Comparison of ENCODE assay signal across 13 cellular contexts in the genomic region with DNA sequence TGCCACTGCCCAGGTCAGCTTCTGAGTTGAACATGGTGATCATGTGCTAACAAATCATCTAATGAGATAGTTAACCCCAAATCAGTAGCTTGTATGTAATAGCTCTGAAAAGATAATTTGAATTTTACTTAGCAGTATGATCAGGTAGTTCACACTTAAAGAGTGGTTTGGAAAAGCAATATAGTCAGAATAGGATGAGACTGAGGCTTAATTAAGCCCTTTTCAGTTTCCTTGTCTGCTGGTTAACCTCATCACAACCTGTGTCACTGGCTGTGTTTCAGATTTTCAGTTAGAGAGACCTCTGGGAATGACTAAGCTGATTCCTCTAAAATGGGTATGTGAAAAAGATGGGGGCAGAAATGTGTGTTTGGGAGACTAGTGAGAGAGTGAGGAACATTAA. TPM values are rescaled to one million over a fixed set of nuclear protein-coding genes. Genes with fewer than 3 reads are reported as not detected.
DNase-seq lines count a peak whose midpoint lies in the region; ATAC-seq, FAIRE-seq and TF ChIP-seq lines count a peak whose summit lies in the region.
"Had no signal": no experiment of that assay in that cellular context is flagged by ENCODE, and none has a peak within 500 bp of the region (broad histone marks: within the 10 kb centered on the region; RNA-seq: fewer than 3 reads in every experiment).

No MANE protein-coding gene starts in this region.

- TF ChIP-seq POLR2A in lower leg skin (IDR thresholded peaks at IDR 0.05): no peak

- H3K9me3 Mint-ChIP-seq in activated naive CD8-positive, alpha-beta T cell (ENCODE audit: low read depth): no peaks in the 10 kb centered on the region

- intact Hi-C loops in lower leg skin (cut with DNase I; ENCODE audit: low total_unique reads): no loop called here

- no peaks in the 10 kb centered on the region for H3K27me3 Mint-ChIP-seq in activated naive CD8-positive, alpha-beta T cell

- peaks cover 56% of the 10 kb centered on the region for H3K4me1 Mint-ChIP-seq in activated naive CD8-positive, alpha-beta T cell (ENCODE audit: low read depth)

- H3K27ac Mint-ChIP-seq in activated naive CD8-positive, alpha-beta T cell: peak overlapping the region; percentile 95

- no peak for DNase-seq in GM18507 (ENCODE audit: extremely low spot score, insufficient read length, low read depth)
- no peak for DNase-seq in NCI-H2227 (lab: John Stamatoyannopoulos, UW; ENCODE audit: unreplicated experiment)
- DNase-seq in lower leg skin (ENCODE audit: low spot score in 2 of 2): no peak
- DNase-seq in cerebellar cortex (ENCODE audit: low spot score): no peak
- DNase-seq in NAMALWA (ENCODE audit: low spot score): no peak
- DNase-seq: KBM-7, left cardiac atrium, trophoblast cell had no signal

- H3K36me3 Mint-ChIP-seq in activated naive CD8-positive, alpha-beta T cell: peaks cover 8% of the 10 kb centered on the region

- no peak overlapping the region for H3K4me3 ChIP-seq in lower leg skin (ENCODE audit: low read depth, poor library complexity, severe bottlenecking)

- no peak for TF ChIP-seq CTCF in lower leg skin (IDR thresholded peaks at IDR 0.05)

- ATAC-seq in GM19468 (IDR thresholded peaks at IDR 0.05; ENCODE audit: extremely low read depth, unreplicated experiment): peak; percentile 93
- ATAC-seq in HG03097 (IDR thresholded peaks at IDR 0.05; ENCODE audit: low FRiP score, unreplicated experiment): peak; percentile 79
- ATAC-seq: left cardiac atrium had no signal

- peak overlapping the region; percentile 70 for H3K4me3 Mint-ChIP-seq in activated naive CD8-positive, alpha-beta T cell

- peak; percentile 99 for FAIRE-seq in GM18507 (lab: Jason Lieb, UNC)
- FAIRE-seq: endothelial cell of umbilical vein, G401.6 had no signal

RNA-seq across cellular contexts. Expression of a gene that starts 38.1 kb away (rescaled TPM):
- under 1 TPM in 3 of 4 donors, not detected in 1; 0.20 to 0.52 (median 0.30) TPM for total RNA-seq in lower leg skin
- total RNA-seq: endothelial cell of umbilical vein had no signal
